9 cellular contexts compared by ENCODE assay signal in genomic region chr20:17571967-17572638, GRCh38. TPM values are rescaled to one million over a fixed set of nuclear protein-coding genes. Genes with fewer than 3 reads are reported as not detected.
DNase-seq lines count a peak whose midpoint lies in the region; ATAC-seq and TF ChIP-seq lines count a peak whose summit lies in the region.
"Had no signal": no experiment of that assay in that cellular context is flagged by ENCODE, and none has a peak within 500 bp of the region (broad histone marks: within the 10 kb centered on the region; RNA-seq: fewer than 3 reads in every experiment).

No MANE protein-coding gene starts in this region.

- H3K36me3 ChIP-seq in PC-3 (ENCODE audit: low read depth, low read length), result peaks cover 4% of the 10 kb centered on the region; the same call in 1 of the 2 replicates

- ATAC-seq in PC-3 (no peak), HG03442 (IDR thresholded peaks at IDR 0.05; ENCODE audit: unreplicated experiment) (no peak), HG03457 (IDR thresholded peaks at IDR 0.05; ENCODE audit: unreplicated experiment) (no peak)

- H3K27me3 ChIP-seq in PC-3 (ENCODE audit: low read length), result no peaks in the 10 kb centered on the region

- BruUV-seq in PC-3 (replicated peaks; lab: Mats Ljungman, UMichigan), result no TSS peak

- H4K20me1 ChIP-seq in PC-3 (ENCODE audit: low read length), result peaks cover 58% of the 10 kb centered on the region

- POLR2A ChIA-PET in PC-3 (lab: Charles Lee; ENCODE audit: unreplicated experiment), result interaction anchor here (0.6 to 1.1 kb wide), 2 partner anchors 15 to 32 kb away, joined by 3 to 8 read pairs; no protein-coding TSS in a partner anchor

- no peak overlapping the region for H2AFZ ChIP-seq in PC-3 (ENCODE audit: low read length)

- H3K9ac ChIP-seq in PC-3 (ENCODE audit: low read length), result peak overlapping the region; percentile 96; the same call in 1 of the 2 replicates

- H3K79me2 ChIP-seq in PC-3 (ENCODE audit: low read length), result peaks cover 84% of the 10 kb centered on the region

- in situ Hi-C loops in ACHN (cut with HindIII; ENCODE audit: low pct_ligation_motif_present, low pct_unique_long_range_greater_than_20kb, low sequenced_read_pairs), result no loop called here

- no peaks in the 10 kb centered on the region for H3F3A ChIP-seq in PC-3 (ENCODE audit: low read length, unreplicated experiment)

- DNase-seq in NCI-H2171 treated with DMSO at 0.1 percent for 48 hours (lab: John Stamatoyannopoulos, UW) (peak; percentile 40), NCI-H2171 (lab: John Stamatoyannopoulos, UW) (no peak), PC-3 (peak; percentile 36), fibroblast of the aortic adventitia (ENCODE audit: low read depth) (no peak), skeletal muscle cell (ENCODE audit: low read depth) (no peak), ACHN (no peak)
- DNase-seq: AML-193 had no signal

- H3K4me1 ChIP-seq in PC-3 (ENCODE audit: insufficient read depth, low read length), result peaks cover 29% of the 10 kb centered on the region

- H3K9me2 ChIP-seq in PC-3 (replicated peaks; ENCODE audit: low read length), result no peaks in the 10 kb centered on the region

- intact Hi-C loops in PC-3 (cut with micrococcal nuclease), result loop anchor here (1.0 to 2.0 kb wide), 2 partner anchors 33 to 35 kb away; no protein-coding TSS in a partner anchor

- CTCF ChIA-PET in PC-3 (lab: Charles Lee), result interaction anchor here (0.6 kb wide), 2 partner anchors 36 to 37 kb away, joined by 3 read pairs; no protein-coding TSS in a partner anchor

- no peaks in the 10 kb centered on the region for H3K9me3 ChIP-seq in PC-3 (ENCODE audit: low read length)

- no peak overlapping the region for H3K27ac ChIP-seq in PC-3 (ENCODE audit: low read length)

- TF ChIP-seq CTCF in PC-3 (conservative IDR thresholded peaks at IDR 0.05; ENCODE audit: low read depth, low read length), result no peak
- no peak for TF ChIP-seq CTCF in fibroblast of the aortic adventitia (IDR thresholded peaks at IDR 0.05; ENCODE audit: insufficient read depth, low read length)

- peak overlapping the region; percentile 97 for H3K4me3 ChIP-seq in PC-3 (ENCODE audit: low read length)
- H3K4me3 ChIP-seq in fibroblast of the aortic adventitia (ENCODE audit: low read depth, low read length), result peak overlapping the region; percentile 85
- H3K4me3 ChIP-seq in skeletal muscle cell (ENCODE audit: low read depth, low read length), result peak overlapping the region; percentile 92

- peak overlapping the region; percentile 94 for H3K4me2 ChIP-seq in PC-3 (ENCODE audit: low read length)

RNA-seq across cellular contexts. Expression of gene DSTN, which starts 2.2 kb away (rescaled TPM):
- 177 and 182 TPM in 2 replicates for total RNA-seq in PC-3 (2014; rRNA removed)
- 348 and 555 TPM in 2 replicates for total RNA-seq in fibroblast of the aortic adventitia (ENCODE audit: low replicate concordance)

RNA-seq across cellular contexts. Expression of gene BFSP1, which starts 40.9 kb away (rescaled TPM):
- total RNA-seq in PC-3 (2014; rRNA removed) (2.2 and 2.7 TPM in 2 replicates), fibroblast of the aortic adventitia (ENCODE audit: low replicate concordance) (1.3 and 3.5 TPM in 2 replicates)

Comparison
In these comparisons a context has a peak if more than half of its experiments do, and no peak if none do; other contexts are left out.
1. DNase-seq: peak in NCI-H2171 treated with DMSO at 0.1 percent for 48 hours (single experiment) and PC-3 (single experiment); none in NCI-H2171 (single experiment), fibroblast of the aortic adventitia (single experiment), skeletal muscle cell (single experiment) and ACHN (single experiment).
2. Peak in every context shown above with its lines, with median percentiles within 50 percentile points of each other: H3K4me3 ChIP-seq.